Comparison of ENCODE assay signal across 21 cellular contexts in the genomic region with DNA sequence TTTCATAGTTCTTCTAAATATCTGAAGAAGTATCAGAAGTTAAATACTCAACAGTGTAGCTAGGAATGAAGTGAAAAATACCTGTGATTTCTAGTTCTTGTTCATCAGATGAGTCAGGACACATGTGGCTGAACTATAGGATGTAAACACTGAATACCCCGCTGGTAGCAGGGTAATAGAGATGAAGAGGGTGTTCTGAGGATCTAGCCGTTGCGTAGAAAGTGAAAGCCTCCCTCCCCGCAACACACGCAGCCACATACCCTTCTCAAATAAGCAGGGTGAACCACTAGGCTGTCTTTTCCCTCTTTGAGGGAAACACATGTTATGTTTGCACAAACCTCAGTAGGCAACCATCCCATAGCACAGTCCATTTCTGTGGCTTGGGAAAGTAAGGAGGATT. TPM values are rescaled to one million over a fixed set of nuclear protein-coding genes. Genes with fewer than 3 reads are reported as not detected.
DNase-seq lines count a peak whose midpoint lies in the region; ATAC-seq and TF ChIP-seq lines count a peak whose summit lies in the region.
"Had no signal": no experiment of that assay in that cellular context is flagged by ENCODE, and none has a peak within 500 bp of the region (broad histone marks: within the 10 kb centered on the region; RNA-seq: fewer than 3 reads in every experiment).

No MANE protein-coding gene starts in this region.

- no peaks in the 10 kb centered on the region for H3K9me3 Mint-ChIP-seq in activated CD8-positive, alpha-beta memory T cell treated with anti-CD3 and anti-CD28 coated beads, Interleukin-2, amount 10 ng/mL, durations not matched to agents 7 days and 5 days (ENCODE audit: low read depth)
- no peaks in the 10 kb centered on the region for H3K9me3 Mint-ChIP-seq in CD4-positive, alpha-beta T cell
- H3K9me3 Mint-ChIP-seq in neural crest cell: no peaks in the 10 kb centered on the region
- H3K9me3 Mint-ChIP-seq: CD8-positive, alpha-beta memory T cell; H9; IgD-negative memory B cell had no signal

- peak; percentile 58 for DNase-seq in activated CD8-positive, alpha-beta memory T cell treated with anti-CD3 and anti-CD28 coated beads, Interleukin-2, amount 10 ng/mL, durations not matched to agents 7 days and 5 days
- no peak for DNase-seq in activated CD8-positive, alpha-beta memory T cell treated with anti-CD3 and anti-CD28 coated beads for 24 hours
- DNase-seq in CD4-positive, alpha-beta T cell: no peak
- peak; percentile 51 for DNase-seq in MV-4-11 (lab: John Stamatoyannopoulos, UW)
- no peak for DNase-seq in neural crest cell (ENCODE audit: low read depth, low spot score)
- DNase-seq in ascending aorta (ENCODE audit: low spot score in 2 of 2): no peak
- DNase-seq: CD8-positive, alpha-beta memory T cell; H9; NCI-H1105; NCI-H2081; NCI-H510A; NCI-H748 treated with DMSO at 0.1 percent for 48 hours; SHP77 had no signal

- no peaks in the 10 kb centered on the region for H3K4me1 ChIP-seq in ascending aorta

- H3K27me3 Mint-ChIP-seq in activated CD8-positive, alpha-beta memory T cell treated with anti-CD3 and anti-CD28 coated beads, Interleukin-2, amount 10 ng/mL, durations not matched to agents 7 days and 5 days: no peaks in the 10 kb centered on the region
- no peaks in the 10 kb centered on the region for H3K27me3 Mint-ChIP-seq in CD4-positive, alpha-beta T cell
- H3K27me3 Mint-ChIP-seq in neural crest cell (ENCODE audit: low read depth): peaks cover 8% of the 10 kb centered on the region
- H3K27me3 Mint-ChIP-seq: CD8-positive, alpha-beta memory T cell; IgD-negative memory B cell had no signal

- intact Hi-C loops in CD4-positive, alpha-beta T cell (cut with DNase I, micrococcal nuclease): loop anchor here (2.0 to 5.0 kb wide), 3 partner anchors 153 to 193 kb away; partner anchors contain the start of genes OSGEP (in 2 of the 2) and APEX1 (in 1 of the 2)
- intact Hi-C loops in ascending aorta (cut with DNase I): loop anchor here (2.0 kb wide), 1 partner anchor 281 kb away; no protein-coding TSS in a partner anchor

- peaks cover 10% of the 10 kb centered on the region for H3K4me1 Mint-ChIP-seq in activated CD8-positive, alpha-beta memory T cell treated with anti-CD3 and anti-CD28 coated beads, Interleukin-2, amount 10 ng/mL, durations not matched to agents 7 days and 5 days
- H3K4me1 Mint-ChIP-seq in CD4-positive, alpha-beta T cell (ENCODE audit: low read depth): no peaks in the 10 kb centered on the region
- H3K4me1 Mint-ChIP-seq in neural crest cell: no peaks in the 10 kb centered on the region

- no peaks in the 10 kb centered on the region for H3K36me3 Mint-ChIP-seq in activated CD8-positive, alpha-beta memory T cell treated with anti-CD3 and anti-CD28 coated beads, Interleukin-2, amount 10 ng/mL, durations not matched to agents 7 days and 5 days
- no peaks in the 10 kb centered on the region for H3K36me3 Mint-ChIP-seq in CD4-positive, alpha-beta T cell (ENCODE audit: low read depth)
- H3K36me3 Mint-ChIP-seq in neural crest cell (ENCODE audit: low read depth): no peaks in the 10 kb centered on the region
- H3K36me3 Mint-ChIP-seq: CD8-positive, alpha-beta memory T cell; IgD-negative memory B cell had no signal

- ATAC-seq in activated CD8-positive, alpha-beta memory T cell treated with anti-CD3 and anti-CD28 coated beads, Interleukin-2, amount 10 ng/mL, durations not matched to agents 7 days and 5 days: no peak
- no peak for ATAC-seq in CD4-positive, alpha-beta T cell (ENCODE audit: poor library complexity)
- ATAC-seq in HG02623 (IDR thresholded peaks at IDR 0.05; ENCODE audit: unreplicated experiment) (no peak), GM21423 (IDR thresholded peaks at IDR 0.05; ENCODE audit: unreplicated experiment) (no peak)
- ATAC-seq: A549 had no signal

- POLR2A ChIA-PET in CD4-positive, alpha-beta T cell (lab: Charles Lee): interaction anchor here (1.5 kb wide), 1 partner anchor 280 kb away, joined by 3 read pairs; no protein-coding TSS in a partner anchor

- no peaks in the 10 kb centered on the region for H3K36me3 ChIP-seq in ascending aorta
- H3K36me3 ChIP-seq: BLaER1 treated with 17β-estradiol and CSF1 and Interleukin-3, amounts not matched to agents 10 nM and 100 nM had no signal

- H3K27ac Mint-ChIP-seq in activated CD8-positive, alpha-beta memory T cell treated with anti-CD3 and anti-CD28 coated beads, Interleukin-2, amount 10 ng/mL, durations not matched to agents 7 days and 5 days: no peak overlapping the region
- no peak overlapping the region for H3K27ac Mint-ChIP-seq in CD4-positive, alpha-beta T cell
- H3K27ac Mint-ChIP-seq in neural crest cell (ENCODE audit: unreplicated experiment): no peak overlapping the region

- CTCF ChIA-PET in activated CD8-positive, alpha-beta memory T cell treated with anti-CD3 and anti-CD28 coated beads, Interleukin-2, amount 10 ng/mL, durations not matched to agents 7 days and 5 days (lab: Charles Lee): interaction anchor here (0.5 to 6.7 kb wide), 8 partner anchors 7 to 280 kb away, joined by 3 to 89 read pairs (median 23); partner anchors contain the start of genes RNASE4 and TEP1
- CTCF ChIA-PET in CD4-positive, alpha-beta T cell (lab: Charles Lee): interaction anchor here (0.8 to 0.9 kb wide), 2 partner anchors 84 to 280 kb away, joined by 3 read pairs; no protein-coding TSS in a partner anchor

- no peak overlapping the region for H3K4me3 Mint-ChIP-seq in activated CD8-positive, alpha-beta memory T cell treated with anti-CD3 and anti-CD28 coated beads, Interleukin-2, amount 10 ng/mL, durations not matched to agents 7 days and 5 days
- peak overlapping the region; percentile 13 for H3K4me3 Mint-ChIP-seq in CD4-positive, alpha-beta T cell
- H3K4me3 Mint-ChIP-seq in neural crest cell: peak overlapping the region; percentile 25

- no peak overlapping the region for H3K4me3 ChIP-seq in ascending aorta
- H3K4me3 ChIP-seq: A549; BLaER1 treated with 17β-estradiol and CSF1 and Interleukin-3, amounts not matched to agents 10 nM and 100 nM; SK-N-MC had no signal

- no peak overlapping the region for H3K27ac ChIP-seq in CD4-positive, alpha-beta T cell (ENCODE audit: low read depth, low read length)
- H3K27ac ChIP-seq in ascending aorta: no peak overlapping the region
- H3K27ac ChIP-seq: A549; BLaER1 treated with 17β-estradiol and CSF1 and Interleukin-3, amounts not matched to agents 10 nM and 100 nM; SK-N-MC had no signal

- H3K9me3 ChIP-seq in CD4-positive, alpha-beta T cell (ENCODE audit: control insufficient read depth, low read length): no peaks in the 10 kb centered on the region
- no peaks in the 10 kb centered on the region for H3K9me3 ChIP-seq in ascending aorta
- H3K9me3 ChIP-seq: A549; BLaER1 treated with 17β-estradiol and CSF1 and Interleukin-3, amounts not matched to agents 10 nM and 100 nM had no signal

- no peak for TF ChIP-seq CTCF in CD4-positive, alpha-beta T cell (IDR thresholded peaks at IDR 0.05)
- TF ChIP-seq CTCF in neural crest cell (conservative IDR thresholded peaks at IDR 0.05): no peak
- TF ChIP-seq CTCF in ascending aorta (IDR thresholded peaks at IDR 0.05): no peak

- H3K27me3 ChIP-seq in CD4-positive, alpha-beta T cell (ENCODE audit: control insufficient read depth, insufficient read depth, low read length): no peaks in the 10 kb centered on the region
- no peaks in the 10 kb centered on the region for H3K27me3 ChIP-seq in ascending aorta

RNA-seq across cellular contexts. Expression of gene RNASE12, which starts 16.4 kb away (rescaled TPM):
- total RNA-seq in activated CD8-positive, alpha-beta memory T cell treated with anti-CD3 and anti-CD28 coated beads, Interleukin-2, amount 10 ng/mL, durations not matched to agents 7 days and 5 days: not detected
- not detected for total RNA-seq in CD4-positive, alpha-beta T cell
- total RNA-seq in neural crest cell (not detected in 2 replicates), ascending aorta (not detected)
- total RNA-seq: CD8-positive, alpha-beta memory T cell; H9; LHCN-M2; RPMI7951 had no signal

RNA-seq across cellular contexts. Expression of gene RNASE11, which starts 19.8 kb away (rescaled TPM):
- not detected for total RNA-seq in activated CD8-positive, alpha-beta memory T cell treated with anti-CD3 and anti-CD28 coated beads, Interleukin-2, amount 10 ng/mL, durations not matched to agents 7 days and 5 days
- not detected for total RNA-seq in CD4-positive, alpha-beta T cell
- not detected in 2 replicates for total RNA-seq in neural crest cell
- total RNA-seq in ascending aorta: not detected
- total RNA-seq: CD8-positive, alpha-beta memory T cell; H9; LHCN-M2; RPMI7951 had no signal

RNA-seq across cellular contexts. Expression of gene OR6S1, which starts 33.9 kb away (rescaled TPM):
- not detected for total RNA-seq in activated CD8-positive, alpha-beta memory T cell treated with anti-CD3 and anti-CD28 coated beads, Interleukin-2, amount 10 ng/mL, durations not matched to agents 7 days and 5 days
- not detected for total RNA-seq in CD4-positive, alpha-beta T cell
- not detected in 2 replicates for total RNA-seq in neural crest cell
- not detected for total RNA-seq in ascending aorta
- total RNA-seq: CD8-positive, alpha-beta memory T cell; H9; LHCN-M2; RPMI7951 had no signal

RNA-seq across cellular contexts. Expression of gene RNASE9, which starts 46.8 kb away (rescaled TPM):
- total RNA-seq in activated CD8-positive, alpha-beta memory T cell treated with anti-CD3 and anti-CD28 coated beads, Interleukin-2, amount 10 ng/mL, durations not matched to agents 7 days and 5 days: not detected
- not detected for total RNA-seq in CD4-positive, alpha-beta T cell
- not detected in 2 replicates for total RNA-seq in neural crest cell
- total RNA-seq in ascending aorta: not detected
- total RNA-seq: CD8-positive, alpha-beta memory T cell; H9; LHCN-M2; RPMI7951 had no signal

Comparison
In these comparisons a context has a peak if more than half of its experiments do, and no peak if none do; other contexts are left out.
1. DNase-seq: peak in activated CD8-positive, alpha-beta memory T cell treated with anti-CD3 and anti-CD28 coated beads, Interleukin-2, amount 10 ng/mL, durations not matched to agents 7 days and 5 days (single experiment) and MV-4-11 (single experiment); none in activated CD8-positive, alpha-beta memory T cell treated with anti-CD3 and anti-CD28 coated beads for 24 hours (single experiment), CD4-positive, alpha-beta T cell (0 of 10), neural crest cell (single experiment) and ascending aorta (0 of 2).